Comparison of ENCODE assay signal across 8 cellular contexts in genomic region chr5:66144799-66145390, GRCh38. TPM values are rescaled to one million over a fixed set of nuclear protein-coding genes. Genes with fewer than 3 reads are reported as not detected.
DNase-seq lines count a peak whose midpoint lies in the region; ATAC-seq, FAIRE-seq and TF ChIP-seq lines count a peak whose summit lies in the region.

No MANE protein-coding gene starts in this region.

- peaks cover 21% of the 10 kb centered on the region for H3K36me3 ChIP-seq in OCI-LY1 (ENCODE audit: insufficient read depth, low read length)
- H3K36me3 ChIP-seq in mesenchymal stem cell (ENCODE audit: control insufficient read depth in 1 of 2, insufficient read depth in 2 of 2, low read depth in 1 of 2, low read length in 2 of 2) = no peaks in the 10 kb centered on the region
- H3K36me3 ChIP-seq in thyroid gland = no peaks in the 10 kb centered on the region

- intact Hi-C loops in thyroid gland (cut with DNase I) = loop anchor here (5.0 kb wide), 1 partner anchor 218 kb away; the partner anchor contains the start of gene ERBIN

- H3K79me1 ChIP-seq in mesenchymal stem cell (replicated peaks; ENCODE audit: low read length, poor library complexity, severe bottlenecking) = no peaks in the 10 kb centered on the region

- H3K79me2 ChIP-seq in OCI-LY1 (ENCODE audit: insufficient read depth, low read length) = peaks cover 54% of the 10 kb centered on the region

- peak overlapping the region; percentile 63 for H4K8ac ChIP-seq in mesenchymal stem cell (ENCODE audit: low read length)

- peaks cover 1% of the 10 kb centered on the region for H3K36me3 Mint-ChIP-seq in chondrocyte (ENCODE audit: low read depth)

- H2BK120ac ChIP-seq in mesenchymal stem cell (ENCODE audit: low read depth, low read length) = peak overlapping the region; percentile 66

- 1% methylated on average over 18 of the region's 25 CpGs for WGBS in mesenchymal stem cell
- 1% methylated on average over 23 to 24 of the region's 25 CpGs for WGBS in thyroid gland, 2 donors

- peak overlapping the region; percentile 100 for H3K27ac Mint-ChIP-seq in chondrocyte (ENCODE audit: unreplicated experiment)

- H3K27me3 ChIP-seq in OCI-LY1 (ENCODE audit: insufficient read depth, low read length) = no peaks in the 10 kb centered on the region
- no peaks in the 10 kb centered on the region for H3K27me3 ChIP-seq in mesenchymal stem cell (ENCODE audit: control insufficient read depth in 1 of 2, insufficient read depth in 1 of 2, low read length in 2 of 2)
- no peaks in the 10 kb centered on the region for H3K27me3 ChIP-seq in thyroid gland

- no peaks in the 10 kb centered on the region for H3K9me3 Mint-ChIP-seq in chondrocyte (ENCODE audit: low read depth)

- peak overlapping the region in 1 of 2 experiments; percentile 94 for H3K23ac ChIP-seq in mesenchymal stem cell (ENCODE audit: low read length in 2 of 2)

- peak overlapping the region; percentile 97 for H3K4me3 Mint-ChIP-seq in chondrocyte (ENCODE audit: unreplicated experiment)

- H4K91ac ChIP-seq in mesenchymal stem cell (ENCODE audit: low read length) = no peak overlapping the region

- H3K9ac ChIP-seq in OCI-LY1 (ENCODE audit: low read length) (peak overlapping the region; percentile 98), mesenchymal stem cell (ENCODE audit: low read length) (peak overlapping the region; percentile 96)

- no peaks in the 10 kb centered on the region for H4K20me1 ChIP-seq in OCI-LY1 (ENCODE audit: insufficient read depth, low read length)

- TF ChIP-seq CTCF in OCI-LY1 (IDR thresholded peaks at IDR 0.05; ENCODE audit: low read length) (no peak), chondrocyte (IDR thresholded peaks at IDR 0.05) (no peak), thyroid gland (IDR thresholded peaks at IDR 0.05) (no peak)

- H3K18ac ChIP-seq in mesenchymal stem cell (ENCODE audit: low read depth in 1 of 2, low read length in 2 of 2) = peak overlapping the region; percentile 96

- H2BK5ac ChIP-seq in mesenchymal stem cell (ENCODE audit: low read depth, low read length, poor library complexity, severe bottlenecking) = peak overlapping the region; percentile 95

- H3F3A ChIP-seq in OCI-LY1 (ENCODE audit: insufficient read depth, low read length) = no peaks in the 10 kb centered on the region

- H3K4me3 ChIP-seq in OCI-LY1 (ENCODE audit: low read depth, low read length, poor library complexity, severe bottlenecking) = peak overlapping the region; percentile 93
- H3K4me3 ChIP-seq in mesenchymal stem cell (ENCODE audit: insufficient read depth in 1 of 2, low read depth in 1 of 2, low read length in 2 of 2) = peak overlapping the region; percentile 88 to 89
- peak overlapping the region; percentile 13 to 74 (median 54) for H3K4me3 ChIP-seq in thyroid gland (replicated peaks in 1 of 3)

- DNase-seq in COLO668 (lab: John Stamatoyannopoulos, UW; ENCODE audit: unreplicated experiment) = peak; percentile 75
- DNase-seq in GM19239 (ENCODE audit: insufficient read length, low spot score) = peak; percentile 33
- DNase-seq in chondrocyte (ENCODE audit: low spot score) = peak; percentile 75
- DNase-seq in mesenchymal stem cell = no peak
- no peak for DNase-seq in thyroid gland
- no peak for DNase-seq in H4 (ENCODE audit: low spot score)

- peak overlapping the region in 1 of 2 experiments; percentile 42 for H2BK12ac ChIP-seq in mesenchymal stem cell (ENCODE audit: low read length in 2 of 2)

- H2BK15ac ChIP-seq in mesenchymal stem cell (ENCODE audit: low read depth, poor library complexity, severe bottlenecking) = no peak overlapping the region

- no peaks in the 10 kb centered on the region for H3K27me3 Mint-ChIP-seq in chondrocyte (ENCODE audit: low read depth)

- TF ChIP-seq POLR2A in thyroid gland (IDR thresholded peaks at IDR 0.05) = peak in 1 of 2 donors; percentile 2

- peak overlapping the region; percentile 62 to 96 for H3K4ac ChIP-seq in mesenchymal stem cell (ENCODE audit: low read depth in 1 of 2, low read length in 2 of 2)

- H3K14ac ChIP-seq in mesenchymal stem cell (ENCODE audit: low read length in 2 of 2) = peak overlapping the region in 1 of 2 experiments; percentile 44

- no peak overlapping the region for H2AK5ac ChIP-seq in mesenchymal stem cell (ENCODE audit: low read length, severe bottlenecking)

- H3K4me1 ChIP-seq in OCI-LY1 (ENCODE audit: insufficient read depth, low read length, severe bottlenecking) = peaks cover 33% of the 10 kb centered on the region
- H3K4me1 ChIP-seq in mesenchymal stem cell (ENCODE audit: control insufficient read depth, insufficient read depth, low read depth, low read length) = no peaks in the 10 kb centered on the region
- H3K4me1 ChIP-seq in thyroid gland = peaks cover 17 to 28% of the 10 kb centered on the region in 2 donors

- ATAC-seq in HG03175 (IDR thresholded peaks at IDR 0.05; ENCODE audit: unreplicated experiment) = peak; percentile 38

- H3K4me1 Mint-ChIP-seq in chondrocyte (ENCODE audit: low read depth) = peaks cover 38% of the 10 kb centered on the region

- no peaks in the 10 kb centered on the region; the same call in 1 of the 2 replicates for H3K9me3 ChIP-seq in OCI-LY1 (ENCODE audit: low read length)
- no peaks in the 10 kb centered on the region for H3K9me3 ChIP-seq in mesenchymal stem cell (ENCODE audit: control insufficient read depth, low read length)
- H3K9me3 ChIP-seq in thyroid gland = no peaks in the 10 kb centered on the region

- peak overlapping the region; percentile 91 for H3K4me2 ChIP-seq in OCI-LY1 (ENCODE audit: low read length)
- peak overlapping the region; percentile 32 for H3K4me2 ChIP-seq in mesenchymal stem cell (ENCODE audit: low read length, poor library complexity, severe bottlenecking)

- H3K27ac ChIP-seq in OCI-LY1 (ENCODE audit: low read depth, low read length, poor library complexity, severe bottlenecking) (peak overlapping the region; percentile 91), mesenchymal stem cell (ENCODE audit: low read length, poor library complexity, severe bottlenecking) (peak overlapping the region; percentile 96), thyroid gland (peak overlapping the region; percentile 98 to 99 (median 99))

- H2AFZ ChIP-seq in OCI-LY1 (ENCODE audit: low read length) = peak overlapping the region; percentile 39; the same call in 1 of the 2 replicates
- H2AFZ ChIP-seq in mesenchymal stem cell (ENCODE audit: low read depth, low read length) = peak overlapping the region; percentile 62

- H3K9me2 ChIP-seq in OCI-LY1 (ENCODE audit: low read depth, low read length) = no peaks in the 10 kb centered on the region

- peak; percentile 51 for FAIRE-seq in GM19239 (lab: Jason Lieb, UNC)

RNA-seq across cellular contexts. Expression of gene SREK1, which starts 0.8 kb away (rescaled TPM):
- total RNA-seq in chondrocyte (49.1 to 68.2 TPM (median 51.0 TPM) in 3 replicates), thyroid gland (100 to 1,000 TPM; 124 to 236 (median 192) TPM)
- polyA plus RNA-seq in mesenchymal stem cell (2013, experiment 1 of 2) = 45.0 TPM
- 43.8 TPM for polyA plus RNA-seq in mesenchymal stem cell (2013, experiment 2 of 2)
- 21.2 and 27.8 TPM in 2 replicates for total RNA-seq in H4 (2014; rRNA removed; shearing (Covaris generic))

Comparison
In these comparisons a context has a peak if more than half of its experiments do, and no peak if none do; other contexts are left out.
1. DNase-seq: peak in COLO668 (single experiment), GM19239 (single experiment) and chondrocyte (single experiment); none in mesenchymal stem cell (single experiment), thyroid gland (0 of 2) and H4 (single experiment).
2. Peak in every context shown above with its lines, with median percentiles within 50 percentile points of each other: H3K27ac ChIP-seq and H3K4me3 ChIP-seq.